ENCODE assay signal across 7 cellular contexts in genomic region chr13:21120191-21120590, GRCh38.
"Had no signal": no experiment of that assay in that cellular context is flagged by ENCODE, and none has a peak within 500 bp of the region (broad histone marks: within the 10 kb centered on the region; RNA-seq: fewer than 3 reads in every experiment).

No MANE protein-coding gene starts in this region.

- H3K4me3 Mint-ChIP-seq: IgD-negative memory B cell had no signal

- DNase-seq: IMR-90, KBM-7, KG1 had no signal

- FAIRE-seq: HepG2, HTR-8/SVneo had no signal

- H3K36me3 Mint-ChIP-seq: IgD-negative memory B cell had no signal

- H3K27me3 Mint-ChIP-seq: IgD-negative memory B cell had no signal

- H3K27ac Mint-ChIP-seq: IgD-negative memory B cell had no signal

- ATAC-seq: HepG2 had no signal

- H3K4me1 Mint-ChIP-seq: IgD-negative memory B cell had no signal

- H3K27ac ChIP-seq: HL-60 had no signal
